In genomic region chr17:8019665-8020064, GRCh38 we compare ENCODE assay signal across 12 cellular contexts. TPM values are rescaled to one million over a fixed set of nuclear protein-coding genes. Genes with fewer than 3 reads are reported as not detected.
DNase-seq lines count a peak whose midpoint lies in the region; ATAC-seq and TF ChIP-seq lines count a peak whose summit lies in the region.
"Had no signal": no experiment of that assay in that cellular context is flagged by ENCODE, and none has a peak within 500 bp of the region (broad histone marks: within the 10 kb centered on the region; RNA-seq: fewer than 3 reads in every experiment).

No MANE protein-coding gene starts in this region.

- no peak overlapping the region for H3K4ac ChIP-seq in mesenchymal stem cell (ENCODE audit: low read depth in 1 of 2, low read length in 2 of 2)

- H3K4me3 Mint-ChIP-seq in activated naive CD4-positive, alpha-beta T cell treated with anti-CD3 and anti-CD28 coated beads for 36 hours: no peak overlapping the region

- H4K8ac ChIP-seq in mesenchymal stem cell (ENCODE audit: low read length): no peak overlapping the region

- WGBS in mesenchymal stem cell: 82% methylated on average over 6 of the region's 6 CpGs

- no peak overlapping the region for H3K23ac ChIP-seq in mesenchymal stem cell (ENCODE audit: low read length in 2 of 2)

- H2AK5ac ChIP-seq in mesenchymal stem cell (ENCODE audit: low read length, severe bottlenecking): no peak overlapping the region

- no peaks in the 10 kb centered on the region for H3K36me3 Mint-ChIP-seq in activated naive CD4-positive, alpha-beta T cell treated with anti-CD3 and anti-CD28 coated beads, Interleukin-2, amount 50 U/mL, for 72 hours
- no peaks in the 10 kb centered on the region for H3K36me3 Mint-ChIP-seq in activated naive CD4-positive, alpha-beta T cell treated with anti-CD3 and anti-CD28 coated beads for 36 hours (ENCODE audit: low read depth)

- peaks cover 6% of the 10 kb centered on the region for H3K27me3 Mint-ChIP-seq in activated naive CD4-positive, alpha-beta T cell treated with anti-CD3 and anti-CD28 coated beads for 36 hours (ENCODE audit: low read depth)

- intact Hi-C loops in activated naive CD4-positive, alpha-beta T cell treated with anti-CD3 and anti-CD28 coated beads for 36 hours (cut with micrococcal nuclease): no loop called here
- intact Hi-C loops in breast epithelium (cut with DNase I; ENCODE audit: low total_unique reads): no loop called here
- intact Hi-C loops in upper lobe of right lung (cut with DNase I): no loop called here

- no peaks in the 10 kb centered on the region for H3K9me3 Mint-ChIP-seq in activated naive CD4-positive, alpha-beta T cell treated with anti-CD3 and anti-CD28 coated beads, Interleukin-2, amount 50 U/mL, for 72 hours
- H3K9me3 Mint-ChIP-seq in activated naive CD4-positive, alpha-beta T cell treated with anti-CD3 and anti-CD28 coated beads for 36 hours: no peaks in the 10 kb centered on the region

- DNase-seq in activated naive CD4-positive, alpha-beta T cell treated with anti-CD3 and anti-CD28 coated beads, Interleukin-2, amount 50 U/mL, for 72 hours (ENCODE audit: low spot score in 2 of 2): no peak
- no peak for DNase-seq in activated naive CD4-positive, alpha-beta T cell treated with anti-CD3 and anti-CD28 coated beads for 36 hours
- peak in 1 of 2 donors; percentile 59 for DNase-seq in breast epithelium (ENCODE audit: low spot score in 2 of 2)
- DNase-seq in mesenchymal stem cell: no peak
- peak; percentile 75 for DNase-seq in upper lobe of right lung
- no peak for DNase-seq in NCI-H2196 treated with DMSO at 0.1 percent for 48 hours (lab: John Stamatoyannopoulos, UW; ENCODE audit: unreplicated experiment)
- no peak for DNase-seq in NK-92 treated with Interleukin-12 subunit alpha and Interleukin-12 subunit beta, amount 100 ng/mL, for 24 hours (lab: John Stamatoyannopoulos, UW)
- DNase-seq: brain microvascular endothelial cell, NCI-H2081 treated with DMSO at 0.1 percent for 48 hours had no signal

- CTCF ChIA-PET in activated naive CD4-positive, alpha-beta T cell treated with anti-CD3 and anti-CD28 coated beads for 36 hours (lab: Charles Lee): no interaction called here

- peak overlapping the region; percentile 54 to 73 for H3K27ac ChIP-seq in breast epithelium
- no peak overlapping the region for H3K27ac ChIP-seq in mesenchymal stem cell (ENCODE audit: low read length, poor library complexity, severe bottlenecking)
- no peak overlapping the region for H3K27ac ChIP-seq in upper lobe of right lung
- H3K27ac ChIP-seq: brain microvascular endothelial cell had no signal

- H2BK120ac ChIP-seq in mesenchymal stem cell (ENCODE audit: low read depth, low read length): no peak overlapping the region

- no peak overlapping the region for H3K14ac ChIP-seq in mesenchymal stem cell (ENCODE audit: low read length in 2 of 2)

- peak overlapping the region; percentile 53 for H3K9ac ChIP-seq in mesenchymal stem cell (ENCODE audit: low read length)

- no peak overlapping the region for H2BK12ac ChIP-seq in mesenchymal stem cell (ENCODE audit: low read length in 2 of 2)

- ATAC-seq in activated naive CD4-positive, alpha-beta T cell treated with anti-CD3 and anti-CD28 coated beads, Interleukin-2, amount 50 U/mL, for 72 hours: no peak
- ATAC-seq in upper lobe of right lung (peak; percentile 6), HG02840 (IDR thresholded peaks at IDR 0.05; ENCODE audit: low FRiP score, unreplicated experiment) (no peak)

- no peak for TF ChIP-seq POLR2A in breast epithelium (IDR thresholded peaks at IDR 0.05)

- no peaks in the 10 kb centered on the region for H3K9me3 ChIP-seq in breast epithelium
- no peaks in the 10 kb centered on the region for H3K9me3 ChIP-seq in mesenchymal stem cell (ENCODE audit: control insufficient read depth, low read length)
- H3K9me3 ChIP-seq in upper lobe of right lung: no peaks in the 10 kb centered on the region

- H3K79me1 ChIP-seq in mesenchymal stem cell (replicated peaks; ENCODE audit: low read length, poor library complexity, severe bottlenecking): no peaks in the 10 kb centered on the region

- H2BK15ac ChIP-seq in mesenchymal stem cell (ENCODE audit: low read depth, poor library complexity, severe bottlenecking): no peak overlapping the region

- no peak overlapping the region for H4K91ac ChIP-seq in mesenchymal stem cell (ENCODE audit: low read length)

- no peak overlapping the region for H2AFZ ChIP-seq in mesenchymal stem cell (ENCODE audit: low read depth, low read length)

- H3K27me3 ChIP-seq in breast epithelium: no peaks in the 10 kb centered on the region
- H3K27me3 ChIP-seq in mesenchymal stem cell (ENCODE audit: control insufficient read depth in 1 of 2, insufficient read depth in 1 of 2, low read length in 2 of 2): peaks cover 24 to 47% of the 10 kb centered on the region in 2 experiments
- H3K27me3 ChIP-seq in upper lobe of right lung: peaks cover 13% of the 10 kb centered on the region

- no peak overlapping the region for H3K4me3 ChIP-seq in breast epithelium
- no peak overlapping the region for H3K4me3 ChIP-seq in mesenchymal stem cell (ENCODE audit: insufficient read depth in 1 of 2, low read depth in 1 of 2, low read length in 2 of 2)
- H3K4me3 ChIP-seq in upper lobe of right lung: no peak overlapping the region

- H3K4me2 ChIP-seq in mesenchymal stem cell (ENCODE audit: low read length, poor library complexity, severe bottlenecking): no peak overlapping the region

- H2BK5ac ChIP-seq in mesenchymal stem cell (ENCODE audit: low read depth, low read length, poor library complexity, severe bottlenecking): no peak overlapping the region

- TF ChIP-seq CTCF in breast epithelium (IDR thresholded peaks at IDR 0.05): no peak
- TF ChIP-seq CTCF in upper lobe of right lung (IDR thresholded peaks at IDR 0.05): no peak

- peaks cover 4% of the 10 kb centered on the region for H3K4me1 Mint-ChIP-seq in activated naive CD4-positive, alpha-beta T cell treated with anti-CD3 and anti-CD28 coated beads for 36 hours (ENCODE audit: low read depth)

- no peaks in the 10 kb centered on the region for H3K36me3 ChIP-seq in breast epithelium
- H3K36me3 ChIP-seq in mesenchymal stem cell (ENCODE audit: control insufficient read depth in 1 of 2, insufficient read depth in 2 of 2, low read depth in 1 of 2, low read length in 2 of 2): no peaks in the 10 kb centered on the region
- no peaks in the 10 kb centered on the region for H3K36me3 ChIP-seq in upper lobe of right lung
- H3K36me3 ChIP-seq: brain microvascular endothelial cell had no signal

- H3K4me1 ChIP-seq in breast epithelium: peaks cover 0 to 8% of the 10 kb centered on the region in 2 donors
- H3K4me1 ChIP-seq in mesenchymal stem cell (ENCODE audit: control insufficient read depth, insufficient read depth, low read depth, low read length): peaks cover 14% of the 10 kb centered on the region
- H3K4me1 ChIP-seq in upper lobe of right lung: peaks cover 40% of the 10 kb centered on the region

- H3K27ac Mint-ChIP-seq in activated naive CD4-positive, alpha-beta T cell treated with anti-CD3 and anti-CD28 coated beads, Interleukin-2, amount 50 U/mL, for 72 hours: peak overlapping the region; percentile 50 to 77
- H3K27ac Mint-ChIP-seq in activated naive CD4-positive, alpha-beta T cell treated with anti-CD3 and anti-CD28 coated beads for 36 hours: no peak overlapping the region

- no peak overlapping the region for H3K18ac ChIP-seq in mesenchymal stem cell (ENCODE audit: low read depth in 1 of 2, low read length in 2 of 2)

RNA-seq across cellular contexts. Expression of gene GUCY2D, which starts 17.2 kb away (rescaled TPM):
- under 1 TPM in 1 of 2 donors, not detected in 1; 0.19 TPM for total RNA-seq in activated naive CD4-positive, alpha-beta T cell treated with anti-CD3 and anti-CD28 coated beads, Interleukin-2, amount 50 U/mL, for 72 hours
- not detected for total RNA-seq in activated naive CD4-positive, alpha-beta T cell treated with anti-CD3 and anti-CD28 coated beads for 36 hours
- total RNA-seq in breast epithelium (under 1 TPM in 1 of 3 donors, not detected in 2; 0.15 TPM), upper lobe of right lung (2.6 TPM)
- polyA plus RNA-seq in mesenchymal stem cell (2013, experiment 1 of 2): not detected
- polyA plus RNA-seq in mesenchymal stem cell (2013, experiment 2 of 2): not detected
- total RNA-seq: fibroblast of lung had no signal
- polyA plus RNA-seq: fibroblast of lung had no signal

RNA-seq across cellular contexts. Expression of gene ALOX15B, which starts 19.2 kb away (rescaled TPM):
- total RNA-seq in activated naive CD4-positive, alpha-beta T cell treated with anti-CD3 and anti-CD28 coated beads, Interleukin-2, amount 50 U/mL, for 72 hours: not detected
- not detected for total RNA-seq in activated naive CD4-positive, alpha-beta T cell treated with anti-CD3 and anti-CD28 coated beads for 36 hours
- total RNA-seq in breast epithelium (10 to 100 TPM in 2 of 3 donors, 1 to 10 TPM in 1; 3.3 to 38.3 (median 12.3) TPM), upper lobe of right lung (80.2 TPM)
- polyA plus RNA-seq in mesenchymal stem cell (2013, experiment 1 of 2): 0.11 TPM
- 0.11 TPM for polyA plus RNA-seq in mesenchymal stem cell (2013, experiment 2 of 2)
- total RNA-seq: fibroblast of lung, temporal lobe had no signal
- polyA plus RNA-seq: fibroblast of lung had no signal

Comparison
In these comparisons a context has a peak if more than half of its experiments do, and no peak if none do; other contexts are left out.
1. H3K27ac ChIP-seq: peak in breast epithelium (2 of 2); none in mesenchymal stem cell (single experiment) and upper lobe of right lung (single experiment).